8 cellular contexts compared by ENCODE assay signal in the genomic region with DNA sequence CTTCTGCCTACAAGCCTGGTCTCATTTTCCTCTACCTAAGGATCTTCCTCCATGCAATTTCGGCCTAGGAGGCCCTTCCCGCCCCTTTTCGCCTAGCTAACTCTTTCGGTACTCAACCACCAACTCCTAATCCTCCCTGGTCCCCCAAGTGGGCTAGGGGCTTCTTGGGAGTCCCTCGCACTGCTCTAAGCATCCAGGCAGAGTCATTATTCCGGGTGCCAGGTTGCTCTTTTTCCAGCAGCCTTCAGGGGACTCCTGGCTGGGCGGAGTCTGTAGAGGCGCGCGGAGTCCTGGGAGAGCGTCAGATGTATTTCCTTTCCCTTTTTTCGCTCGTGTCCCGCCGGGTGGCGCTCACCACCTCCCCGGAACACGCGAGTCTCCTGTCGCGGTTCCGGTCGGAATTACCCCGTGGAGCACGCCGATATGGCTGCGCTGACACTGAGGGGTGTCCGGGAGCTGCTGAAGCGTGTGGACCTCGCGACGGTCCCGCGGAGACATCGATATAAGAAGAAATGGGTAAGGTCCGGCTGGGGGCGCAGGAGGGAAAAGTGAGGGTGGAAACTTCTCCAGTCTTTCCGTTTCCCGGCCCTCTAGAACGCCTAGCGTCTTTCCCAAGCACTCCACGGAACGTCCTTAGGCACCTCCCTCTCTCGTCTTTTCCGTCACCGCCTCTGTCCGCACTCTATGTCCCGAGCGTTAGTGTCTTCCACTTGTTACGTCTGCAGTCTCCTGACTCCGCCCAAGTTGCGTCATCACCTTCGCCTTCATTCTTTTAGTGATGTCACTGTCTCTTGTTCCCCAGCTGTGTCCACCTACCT. TPM values are rescaled to one million over a fixed set of nuclear protein-coding genes. Genes with fewer than 3 reads are reported as not detected.
DNase-seq lines count a peak whose midpoint lies in the region; ATAC-seq and TF ChIP-seq lines count a peak whose summit lies in the region.

A gene (plus strand): TSS at position 404 of the 818 bp plus-strand sequence. CDS start 20 bp downstream, at position 424.

- H3K4me1 ChIP-seq in heart right ventricle (peaks cover 0 to 35% (median 21%) of the 10 kb centered on the region in 9 donors), upper lobe of right lung (peaks cover 13% of the 10 kb centered on the region)

- H3K36me3 ChIP-seq in heart right ventricle = peaks cover 0 to 23% (median 9%) of the 10 kb centered on the region in 9 donors
- peaks cover 24% of the 10 kb centered on the region for H3K36me3 ChIP-seq in upper lobe of right lung

- WGBS in heart right ventricle, 2 donors = 0% methylated on average over 53 of the region's 53 CpGs

- H3K9me3 ChIP-seq in heart right ventricle (no peaks in the 10 kb centered on the region), upper lobe of right lung (no peaks in the 10 kb centered on the region)

- H3K4me3 ChIP-seq in heart right ventricle = peak within 1 kb of the TSS; percentile 40 to 91 (median 66)
- H3K4me3 ChIP-seq in upper lobe of right lung = peak within 1 kb of the TSS; percentile 68

- peak; percentile 94 for TF ChIP-seq CTCF in GM12874 (IDR thresholded peaks at IDR 0.05; ENCODE audit: insufficient read depth, low read depth, low read length)
- peak; percentile 15 to 86 (median 68) for TF ChIP-seq CTCF in heart right ventricle (IDR thresholded peaks at IDR 0.05)
- TF ChIP-seq CTCF in upper lobe of right lung (IDR thresholded peaks at IDR 0.05) = peak; percentile 65

- DNase-seq in NCI-H1436 (lab: John Stamatoyannopoulos, UW) = peak; percentile 88
- DNase-seq in T-helper 1 cell = peak; percentile 74 to 92 (median 82)
- DNase-seq in amniotic epithelial cell (ENCODE audit: low read depth) = peak; percentile 96
- peak; percentile 90 to 93 for DNase-seq in heart right ventricle
- peak; percentile 98 for DNase-seq in posterior vena cava (ENCODE audit: low spot score)
- DNase-seq in upper lobe of right lung = peak; percentile 96

- ATAC-seq in HG02798 (IDR thresholded peaks at IDR 0.05; ENCODE audit: poor library complexity, unreplicated experiment) (peak; percentile 82), heart right ventricle (peak; percentile 93 to 98 (median 95)), upper lobe of right lung (peak; percentile 97)

- H3K27ac ChIP-seq in heart right ventricle (peak within 1 kb of the TSS; percentile 86 to 99 (median 96)), upper lobe of right lung (peak within 1 kb of the TSS; percentile 95)

- H3K27me3 ChIP-seq in heart right ventricle (no peaks in the 10 kb centered on the region), upper lobe of right lung (no peaks in the 10 kb centered on the region)

- intact Hi-C loops in heart right ventricle (cut with DNase I) = loop anchor here in 7 of 10 donors (2.0 to 10.0 kb wide), 3 partner anchors 38 to 96 kb away; a partner anchor contains a TSS
- intact Hi-C loops in posterior vena cava (cut with DNase I) = loop anchor here in 1 of 2 donors (5.0 kb wide), 1 partner anchor 38 kb away; a partner anchor contains a TSS
- intact Hi-C loops in upper lobe of right lung (cut with DNase I) = no loop called here

RNA-seq across cellular contexts. Expression of the gene that starts here (rescaled TPM):
- 10 to 100 TPM; 12.5 to 18.7 (median 16.5) TPM for total RNA-seq in heart right ventricle
- 1 to 10 TPM; 9.6 to 9.9 TPM for polyA plus RNA-seq in heart right ventricle
- 10 to 100 TPM; 17.3 to 18.9 TPM for total RNA-seq in posterior vena cava
- total RNA-seq in upper lobe of right lung = 27.7 TPM

Comparison
In these comparisons a context has a peak if more than half of its experiments do, and no peak if none do; other contexts are left out.
1. Peak in every context shown above with its lines: DNase-seq, ATAC-seq, H3K4me3 ChIP-seq and H3K27ac ChIP-seq.